1 cellular context compared by ENCODE assay signal in the genomic region with DNA sequence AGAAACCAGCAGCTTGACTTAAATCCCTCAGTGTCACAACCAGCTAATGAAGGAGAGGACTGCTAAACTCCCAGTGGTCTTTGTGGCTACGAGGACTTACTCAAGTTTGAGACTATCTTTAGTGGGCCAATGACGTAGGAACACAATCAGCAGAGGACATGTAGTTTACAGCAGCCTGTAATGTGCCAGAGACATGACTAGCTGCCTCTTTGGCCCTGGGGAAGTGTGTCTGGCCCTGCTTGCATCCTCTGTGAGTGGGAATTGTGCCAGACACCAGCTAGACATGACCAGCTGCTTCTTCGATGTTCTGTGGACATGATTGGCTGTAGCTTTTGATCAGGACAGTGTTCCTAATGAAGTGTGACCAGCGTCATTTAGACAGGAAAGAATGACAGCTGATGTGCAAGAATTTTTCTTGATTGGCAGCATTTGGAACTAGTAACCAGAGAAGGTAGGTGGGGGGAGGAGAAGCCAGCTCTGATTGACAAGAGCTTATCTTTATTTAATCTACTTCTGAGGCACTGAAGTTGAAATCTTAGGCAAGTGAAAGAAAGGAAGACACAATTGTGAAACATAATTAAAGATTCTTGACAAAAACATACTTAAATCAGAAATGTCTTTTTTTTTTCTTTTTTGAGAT.
TF ChIP-seq lines count a peak whose summit lies in the region.

No MANE protein-coding gene starts in this region.

TF ChIP-seq in HEK293, 187 proteins besides CTCF, POLR2A, EP300 and RAD21 (continued from another document):
- TF ChIP-seq, protein P1, sequence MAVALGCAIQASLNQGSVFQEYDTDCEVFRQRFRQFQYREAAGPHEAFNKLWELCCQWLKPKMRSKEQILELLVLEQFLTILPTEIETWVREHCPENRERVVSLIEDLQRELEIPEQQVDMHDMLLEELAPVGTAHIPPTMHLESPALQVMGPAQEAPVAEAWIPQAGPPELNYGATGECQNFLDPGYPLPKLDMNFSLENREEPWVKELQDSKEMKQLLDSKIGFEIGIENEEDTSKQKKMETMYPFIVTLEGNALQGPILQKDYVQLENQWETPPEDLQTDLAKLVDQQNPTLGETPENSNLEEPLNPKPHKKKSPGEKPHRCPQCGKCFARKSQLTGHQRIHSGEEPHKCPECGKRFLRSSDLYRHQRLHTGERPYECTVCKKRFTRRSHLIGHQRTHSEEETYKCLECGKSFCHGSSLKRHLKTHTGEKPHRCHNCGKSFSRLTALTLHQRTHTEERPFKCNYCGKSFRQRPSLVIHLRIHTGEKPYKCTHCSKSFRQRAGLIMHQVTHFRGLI (tag by site-specific recombination; IDR thresholded peaks at IDR 0.05): no peak
- TF ChIP-seq ZNF10 (tag by site-specific recombination; IDR thresholded peaks at IDR 0.05) (peak; percentile 10; the same call in 1 of the 2 replicates), ZNF600 (tag by site-specific recombination; IDR thresholded peaks at IDR 0.05) (peak; percentile 64), ZNF114 (tag by site-specific recombination; IDR thresholded peaks at IDR 0.05) (no peak), ZNF266 (tag by site-specific recombination; IDR thresholded peaks at IDR 0.05; ENCODE audit: low read depth) (no peak), ZNF529 (tag by site-specific recombination; IDR thresholded peaks at IDR 0.05; ENCODE audit: insufficient replicate concordance) (no peak), ZNF623 (tag by site-specific recombination; IDR thresholded peaks at IDR 0.05) (no peak), ZNF121 (tag by site-specific recombination; IDR thresholded peaks at IDR 0.05) (no peak), ZNF785 (tag by site-specific recombination; IDR thresholded peaks at IDR 0.05) (no peak), ZNF138 (tag by site-specific recombination; IDR thresholded peaks at IDR 0.05; ENCODE audit: borderline replicate concordance) (no peak), ZNF701 (tag by site-specific recombination; IDR thresholded peaks at IDR 0.05) (no peak), ZNF660 (tag by site-specific recombination; IDR thresholded peaks at IDR 0.05) (no peak), ZNF777 (tag by site-specific recombination; IDR thresholded peaks at IDR 0.05; ENCODE audit: borderline replicate concordance) (no peak), ZNF221 (tag by site-specific recombination; IDR thresholded peaks at IDR 0.05; ENCODE audit: borderline replicate concordance) (no peak), ZNF626 (tag by site-specific recombination; IDR thresholded peaks at IDR 0.05) (no peak), WT1 (tag by site-specific recombination; IDR thresholded peaks at IDR 0.05) (no peak), ZNF596 (tag by site-specific recombination; IDR thresholded peaks at IDR 0.05) (no peak), IKZF3 (tag by site-specific recombination; IDR thresholded peaks at IDR 0.05) (no peak), TCF7L2 (IDR thresholded peaks at IDR 0.05; ENCODE audit: borderline replicate concordance, low read depth, low read length) (no peak), ZNF391 (tag by site-specific recombination; IDR thresholded peaks at IDR 0.05; ENCODE audit: borderline replicate concordance, low read depth) (no peak), ZNF514 (tag by site-specific recombination; IDR thresholded peaks at IDR 0.05) (no peak), ZIC2 (tag by site-specific recombination; IDR thresholded peaks at IDR 0.05) (no peak), ZFP41 (tag by site-specific recombination; IDR thresholded peaks at IDR 0.05; ENCODE audit: borderline replicate concordance) (no peak), ZNF214 (tag by site-specific recombination; IDR thresholded peaks at IDR 0.05; ENCODE audit: borderline replicate concordance) (no peak), SALL2 (tag by site-specific recombination; IDR thresholded peaks at IDR 0.05; ENCODE audit: borderline replicate concordance) (no peak), ZNF394 (tag by site-specific recombination; IDR thresholded peaks at IDR 0.05; ENCODE audit: borderline replicate concordance) (no peak), ZNF558 (tag by site-specific recombination; IDR thresholded peaks at IDR 0.05) (0 out of 2 replicates have a peak, but pooled peaks have one; percentile 46), SP3 (tag by site-specific recombination; IDR thresholded peaks at IDR 0.05) (no peak), ZNF140 (tag by site-specific recombination; IDR thresholded peaks at IDR 0.05) (no peak)
- TF ChIP-seq, protein P2, sequence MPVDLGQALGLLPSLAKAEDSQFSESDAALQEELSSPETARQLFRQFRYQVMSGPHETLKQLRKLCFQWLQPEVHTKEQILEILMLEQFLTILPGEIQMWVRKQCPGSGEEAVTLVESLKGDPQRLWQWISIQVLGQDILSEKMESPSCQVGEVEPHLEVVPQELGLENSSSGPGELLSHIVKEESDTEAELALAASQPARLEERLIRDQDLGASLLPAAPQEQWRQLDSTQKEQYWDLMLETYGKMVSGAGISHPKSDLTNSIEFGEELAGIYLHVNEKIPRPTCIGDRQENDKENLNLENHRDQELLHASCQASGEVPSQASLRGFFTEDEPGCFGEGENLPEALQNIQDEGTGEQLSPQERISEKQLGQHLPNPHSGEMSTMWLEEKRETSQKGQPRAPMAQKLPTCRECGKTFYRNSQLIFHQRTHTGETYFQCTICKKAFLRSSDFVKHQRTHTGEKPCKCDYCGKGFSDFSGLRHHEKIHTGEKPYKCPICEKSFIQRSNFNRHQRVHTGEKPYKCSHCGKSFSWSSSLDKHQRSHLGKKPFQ (tag by site-specific recombination; IDR thresholded peaks at IDR 0.05): peak; percentile 63
- TF ChIP-seq, protein P3, sequence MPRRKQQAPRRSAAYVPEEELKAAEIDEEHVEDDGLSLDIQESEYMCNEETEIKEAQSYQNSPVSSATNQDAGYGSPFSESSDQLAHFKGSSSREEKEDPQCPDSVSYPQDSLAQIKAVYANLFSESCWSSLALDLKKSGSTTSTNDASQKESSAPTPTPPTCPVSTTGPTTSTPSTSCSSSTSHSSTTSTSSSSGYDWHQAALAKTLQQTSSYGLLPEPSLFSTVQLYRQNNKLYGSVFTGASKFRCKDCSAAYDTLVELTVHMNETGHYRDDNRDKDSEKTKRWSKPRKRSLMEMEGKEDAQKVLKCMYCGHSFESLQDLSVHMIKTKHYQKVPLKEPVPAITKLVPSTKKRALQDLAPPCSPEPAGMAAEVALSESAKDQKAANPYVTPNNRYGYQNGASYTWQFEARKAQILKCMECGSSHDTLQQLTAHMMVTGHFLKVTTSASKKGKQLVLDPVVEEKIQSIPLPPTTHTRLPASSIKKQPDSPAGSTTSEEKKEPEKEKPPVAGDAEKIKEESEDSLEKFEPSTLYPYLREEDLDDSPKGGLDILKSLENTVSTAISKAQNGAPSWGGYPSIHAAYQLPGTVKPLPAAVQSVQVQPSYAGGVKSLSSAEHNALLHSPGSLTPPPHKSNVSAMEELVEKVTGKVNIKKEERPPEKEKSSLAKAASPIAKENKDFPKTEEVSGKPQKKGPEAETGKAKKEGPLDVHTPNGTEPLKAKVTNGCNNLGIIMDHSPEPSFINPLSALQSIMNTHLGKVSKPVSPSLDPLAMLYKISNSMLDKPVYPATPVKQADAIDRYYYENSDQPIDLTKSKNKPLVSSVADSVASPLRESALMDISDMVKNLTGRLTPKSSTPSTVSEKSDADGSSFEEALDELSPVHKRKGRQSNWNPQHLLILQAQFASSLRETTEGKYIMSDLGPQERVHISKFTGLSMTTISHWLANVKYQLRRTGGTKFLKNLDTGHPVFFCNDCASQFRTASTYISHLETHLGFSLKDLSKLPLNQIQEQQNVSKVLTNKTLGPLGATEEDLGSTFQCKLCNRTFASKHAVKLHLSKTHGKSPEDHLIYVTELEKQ (tag by site-specific recombination; IDR thresholded peaks at IDR 0.05; ENCODE audit: borderline replicate concordance): no peak
- TF ChIP-seq, protein P4, sequence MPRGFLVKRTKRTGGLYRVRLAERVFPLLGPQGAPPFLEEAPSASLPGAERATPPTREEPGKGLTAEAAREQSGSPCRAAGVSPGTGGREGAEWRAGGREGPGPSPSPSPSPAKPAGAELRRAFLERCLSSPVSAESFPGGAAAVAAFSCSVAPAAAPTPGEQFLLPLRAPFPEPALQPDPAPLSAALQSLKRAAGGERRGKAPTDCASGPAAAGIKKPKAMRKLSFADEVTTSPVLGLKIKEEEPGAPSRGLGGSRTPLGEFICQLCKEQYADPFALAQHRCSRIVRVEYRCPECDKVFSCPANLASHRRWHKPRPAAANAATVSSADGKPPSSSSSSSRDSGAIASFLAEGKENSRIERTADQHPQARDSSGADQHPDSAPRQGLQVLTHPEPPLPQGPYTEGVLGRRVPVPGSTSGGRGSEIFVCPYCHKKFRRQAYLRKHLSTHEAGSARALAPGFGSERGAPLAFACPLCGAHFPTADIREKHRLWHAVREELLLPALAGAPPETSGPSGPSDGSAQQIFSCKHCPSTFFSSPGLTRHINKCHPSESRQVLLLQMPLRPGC (tag by site-specific recombination; IDR thresholded peaks at IDR 0.05): no peak
- TF ChIP-seq, protein P5, sequence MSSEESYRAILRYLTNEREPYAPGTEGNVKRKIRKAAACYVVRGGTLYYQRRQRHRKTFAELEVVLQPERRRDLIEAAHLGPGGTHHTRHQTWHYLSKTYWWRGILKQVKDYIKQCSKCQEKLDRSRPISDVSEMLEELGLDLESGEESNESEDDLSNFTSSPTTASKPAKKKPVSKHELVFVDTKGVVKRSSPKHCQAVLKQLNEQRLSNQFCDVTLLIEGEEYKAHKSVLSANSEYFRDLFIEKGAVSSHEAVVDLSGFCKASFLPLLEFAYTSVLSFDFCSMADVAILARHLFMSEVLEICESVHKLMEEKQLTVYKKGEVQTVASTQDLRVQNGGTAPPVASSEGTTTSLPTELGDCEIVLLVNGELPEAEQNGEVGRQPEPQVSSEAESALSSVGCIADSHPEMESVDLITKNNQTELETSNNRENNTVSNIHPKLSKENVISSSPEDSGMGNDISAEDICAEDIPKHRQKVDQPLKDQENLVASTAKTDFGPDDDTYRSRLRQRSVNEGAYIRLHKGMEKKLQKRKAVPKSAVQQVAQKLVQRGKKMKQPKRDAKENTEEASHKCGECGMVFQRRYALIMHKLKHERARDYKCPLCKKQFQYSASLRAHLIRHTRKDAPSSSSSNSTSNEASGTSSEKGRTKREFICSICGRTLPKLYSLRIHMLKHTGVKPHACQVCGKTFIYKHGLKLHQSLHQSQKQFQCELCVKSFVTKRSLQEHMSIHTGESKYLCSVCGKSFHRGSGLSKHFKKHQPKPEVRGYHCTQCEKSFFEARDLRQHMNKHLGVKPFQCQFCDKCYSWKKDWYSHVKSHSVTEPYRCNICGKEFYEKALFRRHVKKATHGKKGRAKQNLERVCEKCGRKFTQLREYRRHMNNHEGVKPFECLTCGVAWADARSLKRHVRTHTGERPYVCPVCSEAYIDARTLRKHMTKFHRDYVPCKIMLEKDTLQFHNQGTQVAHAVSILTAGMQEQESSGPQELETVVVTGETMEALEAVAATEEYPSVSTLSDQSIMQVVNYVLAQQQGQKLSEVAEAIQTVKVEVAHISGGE (tag by site-specific recombination; conservative IDR thresholded peaks at IDR 0.05; ENCODE audit: low read depth): no peak
- TF ChIP-seq, protein P6, sequence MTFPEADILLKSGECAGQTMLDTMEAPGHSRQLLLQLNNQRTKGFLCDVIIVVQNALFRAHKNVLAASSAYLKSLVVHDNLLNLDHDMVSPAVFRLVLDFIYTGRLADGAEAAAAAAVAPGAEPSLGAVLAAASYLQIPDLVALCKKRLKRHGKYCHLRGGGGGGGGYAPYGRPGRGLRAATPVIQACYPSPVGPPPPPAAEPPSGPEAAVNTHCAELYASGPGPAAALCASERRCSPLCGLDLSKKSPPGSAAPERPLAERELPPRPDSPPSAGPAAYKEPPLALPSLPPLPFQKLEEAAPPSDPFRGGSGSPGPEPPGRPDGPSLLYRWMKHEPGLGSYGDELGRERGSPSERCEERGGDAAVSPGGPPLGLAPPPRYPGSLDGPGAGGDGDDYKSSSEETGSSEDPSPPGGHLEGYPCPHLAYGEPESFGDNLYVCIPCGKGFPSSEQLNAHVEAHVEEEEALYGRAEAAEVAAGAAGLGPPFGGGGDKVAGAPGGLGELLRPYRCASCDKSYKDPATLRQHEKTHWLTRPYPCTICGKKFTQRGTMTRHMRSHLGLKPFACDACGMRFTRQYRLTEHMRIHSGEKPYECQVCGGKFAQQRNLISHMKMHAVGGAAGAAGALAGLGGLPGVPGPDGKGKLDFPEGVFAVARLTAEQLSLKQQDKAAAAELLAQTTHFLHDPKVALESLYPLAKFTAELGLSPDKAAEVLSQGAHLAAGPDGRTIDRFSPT (tag by site-specific recombination; IDR thresholded peaks at IDR 0.05): no peak
- TF ChIP-seq, protein P7, sequence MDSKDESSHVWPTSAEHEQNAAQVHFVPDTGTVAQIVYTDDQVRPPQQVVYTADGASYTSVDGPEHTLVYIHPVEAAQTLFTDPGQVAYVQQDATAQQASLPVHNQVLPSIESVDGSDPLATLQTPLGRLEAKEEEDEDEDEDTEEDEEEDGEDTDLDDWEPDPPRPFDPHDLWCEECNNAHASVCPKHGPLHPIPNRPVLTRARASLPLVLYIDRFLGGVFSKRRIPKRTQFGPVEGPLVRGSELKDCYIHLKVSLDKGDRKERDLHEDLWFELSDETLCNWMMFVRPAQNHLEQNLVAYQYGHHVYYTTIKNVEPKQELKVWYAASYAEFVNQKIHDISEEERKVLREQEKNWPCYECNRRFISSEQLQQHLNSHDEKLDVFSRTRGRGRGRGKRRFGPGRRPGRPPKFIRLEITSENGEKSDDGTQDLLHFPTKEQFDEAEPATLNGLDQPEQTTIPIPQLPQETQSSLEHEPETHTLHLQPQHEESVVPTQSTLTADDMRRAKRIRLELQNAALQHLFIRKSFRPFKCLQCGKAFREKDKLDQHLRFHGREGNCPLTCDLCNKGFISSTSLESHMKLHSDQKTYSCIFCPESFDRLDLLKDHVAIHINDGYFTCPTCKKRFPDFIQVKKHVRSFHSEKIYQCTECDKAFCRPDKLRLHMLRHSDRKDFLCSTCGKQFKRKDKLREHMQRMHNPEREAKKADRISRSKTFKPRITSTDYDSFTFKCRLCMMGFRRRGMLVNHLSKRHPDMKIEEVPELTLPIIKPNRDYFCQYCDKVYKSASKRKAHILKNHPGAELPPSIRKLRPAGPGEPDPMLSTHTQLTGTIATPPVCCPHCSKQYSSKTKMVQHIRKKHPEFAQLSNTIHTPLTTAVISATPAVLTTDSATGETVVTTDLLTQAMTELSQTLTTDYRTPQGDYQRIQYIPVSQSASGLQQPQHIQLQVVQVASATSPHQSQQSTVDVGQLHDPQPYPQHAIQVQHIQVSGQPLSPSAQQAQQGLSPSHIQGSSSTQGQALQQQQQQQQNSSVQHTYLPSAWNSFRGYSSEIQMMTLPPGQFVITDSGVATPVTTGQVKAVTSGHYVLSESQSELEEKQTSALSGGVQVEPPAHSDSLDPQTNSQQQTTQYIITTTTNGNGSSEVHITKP (tag by site-specific recombination; IDR thresholded peaks at IDR 0.05): no peak
- TF ChIP-seq, protein P8, sequence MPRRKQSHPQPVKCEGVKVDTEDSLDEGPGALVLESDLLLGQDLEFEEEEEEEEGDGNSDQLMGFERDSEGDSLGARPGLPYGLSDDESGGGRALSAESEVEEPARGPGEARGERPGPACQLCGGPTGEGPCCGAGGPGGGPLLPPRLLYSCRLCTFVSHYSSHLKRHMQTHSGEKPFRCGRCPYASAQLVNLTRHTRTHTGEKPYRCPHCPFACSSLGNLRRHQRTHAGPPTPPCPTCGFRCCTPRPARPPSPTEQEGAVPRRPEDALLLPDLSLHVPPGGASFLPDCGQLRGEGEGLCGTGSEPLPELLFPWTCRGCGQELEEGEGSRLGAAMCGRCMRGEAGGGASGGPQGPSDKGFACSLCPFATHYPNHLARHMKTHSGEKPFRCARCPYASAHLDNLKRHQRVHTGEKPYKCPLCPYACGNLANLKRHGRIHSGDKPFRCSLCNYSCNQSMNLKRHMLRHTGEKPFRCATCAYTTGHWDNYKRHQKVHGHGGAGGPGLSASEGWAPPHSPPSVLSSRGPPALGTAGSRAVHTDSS (tag by site-specific recombination; IDR thresholded peaks at IDR 0.05): no peak
